ENCODE assay signal across 9 cellular contexts in the genomic region with DNA sequence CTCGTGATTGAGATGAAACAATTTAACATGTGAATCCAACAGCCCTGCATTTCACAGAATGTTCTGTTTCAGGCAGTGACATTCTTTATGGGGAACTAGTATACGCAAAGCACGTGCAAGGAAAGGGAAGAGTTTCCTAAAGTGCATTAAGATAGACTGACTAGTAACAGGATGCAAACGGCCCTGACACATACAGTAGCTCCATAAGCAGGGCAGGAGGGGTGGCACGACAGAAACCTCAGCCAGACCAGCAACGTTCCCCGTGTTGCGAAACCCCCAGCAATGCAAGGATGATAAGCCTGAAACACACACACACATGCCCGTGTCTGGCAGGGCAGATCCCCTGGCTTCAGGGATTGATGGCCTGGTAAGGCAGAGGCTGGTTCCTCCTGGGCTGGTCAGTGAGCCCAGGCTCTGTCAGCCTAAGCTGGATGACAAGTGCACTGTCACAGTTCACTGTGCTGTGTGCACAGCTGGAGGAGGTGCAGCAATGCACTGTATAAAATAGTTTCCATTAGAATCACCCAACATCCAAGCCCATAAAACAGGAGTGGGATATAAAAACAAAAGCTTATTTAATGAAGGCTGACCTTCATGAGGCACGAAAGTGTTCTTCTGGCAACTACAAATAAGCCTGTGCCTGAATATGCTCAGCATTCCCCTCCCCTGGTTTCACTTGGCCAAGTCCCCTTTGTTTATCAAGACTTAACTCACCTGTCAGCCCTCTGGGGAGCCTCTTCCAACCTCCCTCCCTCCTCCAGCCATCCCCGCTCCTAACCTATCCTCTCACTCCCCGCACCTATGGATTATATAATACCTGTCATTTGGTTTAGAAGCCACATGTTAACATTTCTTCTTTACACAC.
DNase-seq lines count a peak whose midpoint lies in the region; ATAC-seq and TF ChIP-seq lines count a peak whose summit lies in the region.
"Had no signal": no experiment of that assay in that cellular context is flagged by ENCODE, and none has a peak within 500 bp of the region (broad histone marks: within the 10 kb centered on the region; RNA-seq: fewer than 3 reads in every experiment).

No MANE protein-coding gene starts in this region.

- H3K9me3 ChIP-seq in muscle layer of duodenum (ENCODE audit: control insufficient read depth in 1 of 2, low read length in 2 of 2) = no peaks in the 10 kb centered on the region
- H3K9me3 ChIP-seq in WERI-Rb-1 (ENCODE audit: severe bottlenecking) = no peaks in the 10 kb centered on the region

- H3K27ac Mint-ChIP-seq in chondrocyte (ENCODE audit: unreplicated experiment) = peak overlapping the region; percentile 8
- no peak overlapping the region for H3K27ac Mint-ChIP-seq in activated CD4-positive, alpha-beta memory T cell treated with anti-CD3 and anti-CD28 coated beads for 36 hours

- intact Hi-C loops in activated CD4-positive, alpha-beta memory T cell treated with anti-CD3 and anti-CD28 coated beads for 36 hours (cut with micrococcal nuclease) = no loop called here

- H3K4me3 ChIP-seq in muscle layer of duodenum (ENCODE audit: low read depth in 1 of 2, low read length in 2 of 2) (no peak overlapping the region), WERI-Rb-1 (ENCODE audit: low read depth, low read length) (no peak overlapping the region)

- CTCF ChIA-PET in activated CD4-positive, alpha-beta memory T cell treated with anti-CD3 and anti-CD28 coated beads for 36 hours (lab: Charles Lee) = interaction anchor here (2.1 kb wide), 1 partner anchor 80 kb away, joined by 11 read pairs; no protein-coding TSS in a partner anchor

- H3K36me3 ChIP-seq in muscle layer of duodenum (ENCODE audit: control insufficient read depth in 1 of 2, insufficient read depth in 2 of 2, low read length in 2 of 2) (no peaks in the 10 kb centered on the region), WERI-Rb-1 (no peaks in the 10 kb centered on the region)

- no peaks in the 10 kb centered on the region for H3K36me3 Mint-ChIP-seq in chondrocyte (ENCODE audit: low read depth)
- H3K36me3 Mint-ChIP-seq in activated CD4-positive, alpha-beta memory T cell treated with anti-CD3 and anti-CD28 coated beads for 36 hours = no peaks in the 10 kb centered on the region
- H3K36me3 Mint-ChIP-seq: brain had no signal

- DNase-seq in CD1c-positive myeloid dendritic cell (ENCODE audit: extremely low spot score) = peak; percentile 76
- DNase-seq in NCI-H146 treated with DMSO at 0.1 percent for 48 hours (lab: John Stamatoyannopoulos, UW; ENCODE audit: unreplicated experiment) = peak; percentile 34
- no peak for DNase-seq in chondrocyte (ENCODE audit: low spot score)
- DNase-seq in WERI-Rb-1 = no peak
- DNase-seq in activated CD4-positive, alpha-beta memory T cell treated with anti-CD3 and anti-CD28 coated beads for 36 hours = no peak

- H3K4me3 Mint-ChIP-seq in chondrocyte (ENCODE audit: unreplicated experiment) = no peak overlapping the region
- H3K4me3 Mint-ChIP-seq in activated CD4-positive, alpha-beta memory T cell treated with anti-CD3 and anti-CD28 coated beads for 36 hours = no peak overlapping the region

- ATAC-seq in GM18517 (IDR thresholded peaks at IDR 0.05; ENCODE audit: unreplicated experiment) (no peak), GM21529 (IDR thresholded peaks at IDR 0.05; ENCODE audit: unreplicated experiment) (no peak)

- peaks cover 18 to 37% of the 10 kb centered on the region in 2 donors for H3K4me1 ChIP-seq in muscle layer of duodenum (ENCODE audit: control insufficient read depth in 1 of 2, insufficient read depth in 2 of 2, low read length in 2 of 2)

- H3K27me3 Mint-ChIP-seq in chondrocyte (ENCODE audit: low read depth) = no peaks in the 10 kb centered on the region
- no peaks in the 10 kb centered on the region for H3K27me3 Mint-ChIP-seq in activated CD4-positive, alpha-beta memory T cell treated with anti-CD3 and anti-CD28 coated beads for 36 hours
- H3K27me3 Mint-ChIP-seq: brain had no signal

- POLR2A ChIA-PET in activated CD4-positive, alpha-beta memory T cell treated with anti-CD3 and anti-CD28 coated beads for 36 hours (lab: Charles Lee) = no interaction called here

- H3K27me3 ChIP-seq in muscle layer of duodenum (ENCODE audit: low read depth, low read length) (no peaks in the 10 kb centered on the region), WERI-Rb-1 (ENCODE audit: insufficient read depth, low read depth, severe bottlenecking) (no peaks in the 10 kb centered on the region)

- H3K27ac ChIP-seq in muscle layer of duodenum (ENCODE audit: low read length) (peak overlapping the region; percentile 43), WERI-Rb-1 (no peak overlapping the region)

- peaks cover 50% of the 10 kb centered on the region for H3K4me1 Mint-ChIP-seq in chondrocyte (ENCODE audit: low read depth)
- peaks cover 51% of the 10 kb centered on the region for H3K4me1 Mint-ChIP-seq in activated CD4-positive, alpha-beta memory T cell treated with anti-CD3 and anti-CD28 coated beads for 36 hours (ENCODE audit: low read depth)

- no peaks in the 10 kb centered on the region for H3K9me3 Mint-ChIP-seq in chondrocyte (ENCODE audit: low read depth)
- no peaks in the 10 kb centered on the region for H3K9me3 Mint-ChIP-seq in activated CD4-positive, alpha-beta memory T cell treated with anti-CD3 and anti-CD28 coated beads for 36 hours
- H3K9me3 Mint-ChIP-seq: brain had no signal

- TF ChIP-seq CTCF in chondrocyte (IDR thresholded peaks at IDR 0.05) = no peak
- TF ChIP-seq CTCF in WERI-Rb-1 (IDR thresholded peaks at IDR 0.05; ENCODE audit: low read depth, low read length) = no peak

Comparison
In these comparisons a context has a peak if more than half of its experiments do, and no peak if none do; other contexts are left out.
1. DNase-seq: peak in CD1c-positive myeloid dendritic cell (single experiment) and NCI-H146 treated with DMSO at 0.1 percent for 48 hours (single experiment); none in chondrocyte (single experiment), WERI-Rb-1 (single experiment) and activated CD4-positive, alpha-beta memory T cell treated with anti-CD3 and anti-CD28 coated beads for 36 hours (single experiment).